In genomic region chr15:99635794-99636193, GRCh38 we compare ENCODE assay signal across 17 cellular contexts.
A peak's percentile ranks its signal among the peaks of the same experiment; 100 is the strongest.
DNase-seq lines count a peak whose midpoint lies in the region; ATAC-seq and TF ChIP-seq lines count a peak whose summit lies in the region.
"Had no signal": no experiment of that assay in that cellular context is flagged by ENCODE, and none has a peak within 500 bp of the region (broad histone marks: within the 10 kb centered on the region; RNA-seq: fewer than 3 reads in every experiment).

No MANE protein-coding gene starts in this region.

- H3K36me3 Mint-ChIP-seq in activated T-helper 17 cell treated with anti-CD3 and anti-CD28 coated beads, Interleukin-2, amount 50 U/mL, for 72 hours (ENCODE audit: low read depth), result peaks cover 61% of the 10 kb centered on the region
- peaks cover 65% of the 10 kb centered on the region for H3K36me3 Mint-ChIP-seq in activated T-cell treated with anti-CD3 and anti-CD28 coated beads, Interleukin-2, amount 50 U/mL, for 24 hours (ENCODE audit: low read depth)
- peaks cover 38% of the 10 kb centered on the region for H3K36me3 Mint-ChIP-seq in HFFc6 (ENCODE audit: low read depth)

- no peaks in the 10 kb centered on the region for H3K27me3 Mint-ChIP-seq in activated T-helper 17 cell treated with anti-CD3 and anti-CD28 coated beads, Interleukin-2, amount 50 U/mL, for 72 hours
- no peaks in the 10 kb centered on the region for H3K27me3 Mint-ChIP-seq in activated T-cell treated with anti-CD3 and anti-CD28 coated beads, Interleukin-2, amount 50 U/mL, for 24 hours
- no peaks in the 10 kb centered on the region for H3K27me3 Mint-ChIP-seq in HFFc6 (ENCODE audit: insufficient read depth)
- H3K27me3 Mint-ChIP-seq: activated naive CD8-positive, alpha-beta T cell treated with anti-CD3 and anti-CD28 coated beads, Interleukin-2, amount 10 ng/mL, durations not matched to agents 7 days and 5 days had no signal

- no peak for TF ChIP-seq CTCF in HFFc6 (IDR thresholded peaks at IDR 0.05)

- H3K27ac Mint-ChIP-seq in activated T-helper 17 cell treated with anti-CD3 and anti-CD28 coated beads, Interleukin-2, amount 50 U/mL, for 72 hours, result peak overlapping the region; percentile 51
- H3K27ac Mint-ChIP-seq in activated T-cell treated with anti-CD3 and anti-CD28 coated beads, Interleukin-2, amount 50 U/mL, for 24 hours, result no peak overlapping the region
- H3K27ac Mint-ChIP-seq in HFFc6, result no peak overlapping the region
- H3K27ac Mint-ChIP-seq: activated naive CD8-positive, alpha-beta T cell treated with anti-CD3 and anti-CD28 coated beads, Interleukin-2, amount 10 ng/mL, durations not matched to agents 7 days and 5 days had no signal

- peaks cover 4% of the 10 kb centered on the region for H3K4me1 Mint-ChIP-seq in activated T-helper 17 cell treated with anti-CD3 and anti-CD28 coated beads, Interleukin-2, amount 50 U/mL, for 72 hours
- peaks cover 32% of the 10 kb centered on the region for H3K4me1 Mint-ChIP-seq in activated T-cell treated with anti-CD3 and anti-CD28 coated beads, Interleukin-2, amount 50 U/mL, for 24 hours (ENCODE audit: low read depth)
- H3K4me1 Mint-ChIP-seq in HFFc6 (ENCODE audit: low read depth), result peaks cover 20% of the 10 kb centered on the region

- ATAC-seq in GM18511 (IDR thresholded peaks at IDR 0.05; ENCODE audit: unreplicated experiment), result peak; percentile 54
- peak; percentile 54 for ATAC-seq in GM19467 (IDR thresholded peaks at IDR 0.05; ENCODE audit: unreplicated experiment)
- peak; percentile 45 for ATAC-seq in HG02970 (IDR thresholded peaks at IDR 0.05; ENCODE audit: low FRiP score, unreplicated experiment)
- peak; percentile 98 for ATAC-seq in activated T-helper 17 cell treated with anti-CD3 and anti-CD28 coated beads, Interleukin-2, amount 50 U/mL, for 72 hours (replicated peaks)

- DNase-seq in activated T-cell treated with anti-CD3 and anti-CD28 coated beads, Interleukin-2, amount 50 U/mL, for 24 hours, result no peak
- no peak for DNase-seq in middle frontal gyrus (ENCODE audit: extremely low spot score, low spot score)
- no peak for DNase-seq in NCI-H345 treated with DMSO at 0.1 percent for 48 hours (lab: John Stamatoyannopoulos, UW; ENCODE audit: unreplicated experiment)
- DNase-seq in HFFc6, result no peak
- DNase-seq: activated naive CD8-positive, alpha-beta T cell treated with anti-CD3 and anti-CD28 coated beads, Interleukin-2, amount 10 ng/mL, durations not matched to agents 7 days and 5 days; cortex of kidney; foreskin melanocyte; GM23248; kidney glomerular epithelial cell; NCI-H774; stimulated activated CD4-positive, alpha-beta T cell treated with anti-CD3 and anti-CD28 coated beads, Interleukin-12 subunit alpha, Interleukin-12 subunit beta, amount 100 ng/mL, for 4 hours; stimulated activated CD8-positive, alpha-beta memory T cell treated with anti-CD3 and anti-CD28 coated beads, Interleukin-4, amount 100 ng/mL, for 48 hours had no signal

- peaks cover 4% of the 10 kb centered on the region for H3K9me3 Mint-ChIP-seq in activated T-helper 17 cell treated with anti-CD3 and anti-CD28 coated beads, Interleukin-2, amount 50 U/mL, for 72 hours
- peaks cover 11% of the 10 kb centered on the region for H3K9me3 Mint-ChIP-seq in activated T-cell treated with anti-CD3 and anti-CD28 coated beads, Interleukin-2, amount 50 U/mL, for 24 hours
- 0 out of 2 replicates have a peak, but pooled peaks cover 4% of the 10 kb centered on the region for H3K9me3 Mint-ChIP-seq in HFFc6

- H3K4me3 Mint-ChIP-seq in activated T-helper 17 cell treated with anti-CD3 and anti-CD28 coated beads, Interleukin-2, amount 50 U/mL, for 72 hours, result no peak overlapping the region
- H3K4me3 Mint-ChIP-seq in activated T-cell treated with anti-CD3 and anti-CD28 coated beads, Interleukin-2, amount 50 U/mL, for 24 hours, result no peak overlapping the region
- no peak overlapping the region for H3K4me3 Mint-ChIP-seq in HFFc6
- H3K4me3 Mint-ChIP-seq: activated naive CD8-positive, alpha-beta T cell treated with anti-CD3 and anti-CD28 coated beads, Interleukin-2, amount 10 ng/mL, durations not matched to agents 7 days and 5 days; CD14-positive monocyte had no signal

Comparison
In these comparisons a context has a peak if more than half of its experiments do, and no peak if none do; other contexts are left out.
1. ATAC-seq: peak in every context shown above with its lines; median percentile 98 in activated T-helper 17 cell treated with anti-CD3 and anti-CD28 coated beads, Interleukin-2, amount 50 U/mL, for 72 hours; 54 in GM18511; 54 in GM19467; 45 in HG02970.